In genomic region chr22:40853330-40853729, GRCh38 we compare ENCODE assay signal across 1 cellular context.
TF ChIP-seq lines count a peak whose summit lies in the region.

No MANE protein-coding gene starts in this region.

TF ChIP-seq in GM12878, 131 proteins besides CTCF, POLR2A, EP300 and RAD21:
- no peak for TF ChIP-seq REST (IDR thresholded peaks at IDR 0.05; ENCODE audit: low read depth, low read length)
TF ChIP-seq in GM12878: peak in this region for 0.
